ENCODE assay signal across 1 cellular context in genomic region chr3:14401692-14402303, GRCh38.
TF ChIP-seq lines count a peak whose summit lies in the region.

No MANE protein-coding gene starts in this region.

TF ChIP-seq in K562, 482 proteins besides CTCF, POLR2A, EP300 and RAD21 (continued from another document and continues in another):
- TF ChIP-seq ZBTB40 (IDR thresholded peaks at IDR 0.05), result peak; percentile 50; the same call in 1 of the 2 replicates
- no peak for TF ChIP-seq ZBTB40 (CRISPR knock-in tag; IDR thresholded peaks at IDR 0.05)
- TF ChIP-seq ZFPM2 (CRISPR knock-in tag; IDR thresholded peaks at IDR 0.05), result peak; percentile 64; the same call in 1 of the 2 replicates
- no peak for TF ChIP-seq ZNF407 (IDR thresholded peaks at IDR 0.05; ENCODE audit: low read depth)
- TF ChIP-seq STAT6 (CRISPR knock-in tag; IDR thresholded peaks at IDR 0.05), result 0 out of 2 replicates have a peak, but pooled peaks have one; percentile 66
- no peak for TF ChIP-seq ZBTB1 (CRISPR knock-in tag; IDR thresholded peaks at IDR 0.05; ENCODE audit: borderline replicate concordance, low read depth)
- TF ChIP-seq ZBTB33 (CRISPR knock-in tag; IDR thresholded peaks at IDR 0.05), result peak; percentile 84
- TF ChIP-seq NFIC (IDR thresholded peaks at IDR 0.05), result no peak
- TF ChIP-seq TAF15 (IDR thresholded peaks at IDR 0.05; ENCODE audit: low read depth, low read length), result no peak
- no peak for TF ChIP-seq GTF2A2 (tag; IDR thresholded peaks at IDR 0.05)
- no peak for TF ChIP-seq ETV6 (IDR thresholded peaks at IDR 0.05; ENCODE audit: borderline replicate concordance in 1 of 2, low read depth in 2 of 2, low read length in 1 of 2)
- TF ChIP-seq ETV6 (CRISPR knock-in tag; IDR thresholded peaks at IDR 0.05; ENCODE audit: borderline replicate concordance), result 0 out of 2 replicates have a peak, but pooled peaks have one; percentile 54
- TF ChIP-seq ID3 (CRISPR knock-in tag; IDR thresholded peaks at IDR 0.05), result no peak
- peak; percentile 42; the same call in 1 of the 2 replicates for TF ChIP-seq ID3 (tag; IDR thresholded peaks at IDR 0.05)
- TF ChIP-seq E2F4 (CRISPR knock-in tag; IDR thresholded peaks at IDR 0.05; ENCODE audit: low read depth), result peak; percentile 67; the same call in 1 of the 2 replicates
- 0 out of 2 replicates have a peak, but pooled peaks have one; percentile 81 for TF ChIP-seq FOXP4 (CRISPR knock-in tag; IDR thresholded peaks at IDR 0.05; ENCODE audit: borderline replicate concordance)
- no peak for TF ChIP-seq MYC (IDR thresholded peaks at IDR 0.05; ENCODE audit: low read depth, low read length)
- 0 out of 2 replicates have a peak, but pooled peaks have one; percentile 84 for TF ChIP-seq MYC (CRISPR knock-in tag; IDR thresholded peaks at IDR 0.05; ENCODE audit: borderline replicate concordance, low read depth)
- TF ChIP-seq ZFP91 (CRISPR knock-in tag; IDR thresholded peaks at IDR 0.05), result 0 out of 2 replicates have a peak, but pooled peaks have one; percentile 24
- TF ChIP-seq ZFP1 (CRISPR knock-in tag; IDR thresholded peaks at IDR 0.05), result no peak
- TF ChIP-seq ZNF282 (CRISPR knock-in tag; IDR thresholded peaks at IDR 0.05), result peak; percentile 83; the same call in 1 of the 2 replicates
